In genomic region chr7:112252691-112253090, GRCh38 we compare ENCODE assay signal across 19 cellular contexts.
"Had no signal": no experiment of that assay in that cellular context is flagged by ENCODE, and none has a peak within 500 bp of the region (broad histone marks: within the 10 kb centered on the region; RNA-seq: fewer than 3 reads in every experiment).

No MANE protein-coding gene starts in this region.

- H3K4me3 ChIP-seq: body of pancreas, colonic mucosa, left ventricle myocardium inferior, ovary, right lobe of liver, smooth muscle cell had no signal

- H3K27ac ChIP-seq: body of pancreas, colonic mucosa, left ventricle myocardium inferior, ovary, right lobe of liver had no signal

- H3K27me3 ChIP-seq: body of pancreas, colonic mucosa, ovary, right lobe of liver had no signal

- H3K27ac Mint-ChIP-seq: activated CD4-positive, alpha-beta memory T cell treated with anti-CD3 and anti-CD28 coated beads, Interleukin-2, amount 10 ng/mL, durations not matched to agents 7 days and 5 days; activated CD8-positive, alpha-beta memory T cell treated with anti-CD3 and anti-CD28 coated beads, Interleukin-2, amount 10 ng/mL, durations not matched to agents 7 days and 5 days; activated naive CD8-positive, alpha-beta T cell treated with anti-CD3 and anti-CD28 coated beads for 36 hours; stimulated activated naive CD8-positive, alpha-beta T cell treated with anti-CD3 and anti-CD28 coated beads, Interleukin-15, amount 100 ng/mL, for 72 hours had no signal

- H3K4me3 Mint-ChIP-seq: activated CD4-positive, alpha-beta memory T cell treated with anti-CD3 and anti-CD28 coated beads, Interleukin-2, amount 10 ng/mL, durations not matched to agents 7 days and 5 days; activated CD8-positive, alpha-beta memory T cell treated with anti-CD3 and anti-CD28 coated beads, Interleukin-2, amount 10 ng/mL, durations not matched to agents 7 days and 5 days; activated naive CD8-positive, alpha-beta T cell treated with anti-CD3 and anti-CD28 coated beads for 36 hours; naive thymus-derived CD8-positive, alpha-beta T cell; stimulated activated naive CD8-positive, alpha-beta T cell treated with anti-CD3 and anti-CD28 coated beads, Interleukin-15, amount 100 ng/mL, for 72 hours had no signal

- DNase-seq: activated CD4-positive, alpha-beta memory T cell treated with anti-CD3 and anti-CD28 coated beads, Interleukin-2, amount 10 ng/mL, durations not matched to agents 7 days and 5 days; activated CD4-positive, alpha-beta T cell treated with anti-CD3 and anti-CD28 coated beads for 48 hours; activated CD4-positive, CD25-positive, alpha-beta regulatory T cell; activated CD8-positive, alpha-beta memory T cell treated with anti-CD3 and anti-CD28 coated beads, Interleukin-2, amount 10 ng/mL, durations not matched to agents 7 days and 5 days; activated naive CD8-positive, alpha-beta T cell treated with anti-CD3 and anti-CD28 coated beads for 36 hours; body of pancreas; colonic mucosa; erythroblast; glutamatergic neuron; left ventricle myocardium inferior; mesenchymal stem cell; naive thymus-derived CD8-positive, alpha-beta T cell; ovary; right lobe of liver; stimulated activated CD4-positive, alpha-beta T cell treated with anti-CD3 and anti-CD28 coated beads, Interleukin-4, amount 100 ng/mL, for 1 hour; stimulated activated naive CD8-positive, alpha-beta T cell treated with anti-CD3 and anti-CD28 coated beads, Interleukin-15, amount 100 ng/mL, for 72 hours; T-helper 1 cell; T-helper 9 cell had no signal

- ATAC-seq: activated CD8-positive, alpha-beta memory T cell treated with anti-CD3 and anti-CD28 coated beads, Interleukin-2, amount 10 ng/mL, durations not matched to agents 7 days and 5 days; body of pancreas; naive thymus-derived CD8-positive, alpha-beta T cell; right lobe of liver; stimulated activated naive CD8-positive, alpha-beta T cell treated with anti-CD3 and anti-CD28 coated beads, Interleukin-15, amount 100 ng/mL, for 72 hours had no signal

- H3K4me1 Mint-ChIP-seq: activated CD4-positive, alpha-beta memory T cell treated with anti-CD3 and anti-CD28 coated beads, Interleukin-2, amount 10 ng/mL, durations not matched to agents 7 days and 5 days had no signal

- H3K36me3 ChIP-seq: colonic mucosa, left ventricle myocardium inferior, ovary, right lobe of liver had no signal

- H3K27me3 Mint-ChIP-seq: activated CD4-positive, alpha-beta memory T cell treated with anti-CD3 and anti-CD28 coated beads, Interleukin-2, amount 10 ng/mL, durations not matched to agents 7 days and 5 days; activated CD8-positive, alpha-beta memory T cell treated with anti-CD3 and anti-CD28 coated beads, Interleukin-2, amount 10 ng/mL, durations not matched to agents 7 days and 5 days; activated naive CD8-positive, alpha-beta T cell treated with anti-CD3 and anti-CD28 coated beads for 36 hours; naive thymus-derived CD8-positive, alpha-beta T cell; stimulated activated naive CD8-positive, alpha-beta T cell treated with anti-CD3 and anti-CD28 coated beads, Interleukin-15, amount 100 ng/mL, for 72 hours had no signal

- H3K9me3 ChIP-seq: body of pancreas, colonic mucosa, left ventricle myocardium inferior, ovary, right lobe of liver had no signal

- H3K9me3 Mint-ChIP-seq: activated CD4-positive, alpha-beta memory T cell treated with anti-CD3 and anti-CD28 coated beads, Interleukin-2, amount 10 ng/mL, durations not matched to agents 7 days and 5 days had no signal

- H3K4me1 ChIP-seq: colonic mucosa had no signal
